Comparison of ENCODE assay signal across 9 cellular contexts in genomic region chr15:72271221-72271620, GRCh38. TPM values are rescaled to one million over a fixed set of nuclear protein-coding genes. Genes with fewer than 3 reads are reported as not detected.
DNase-seq lines count a peak whose midpoint lies in the region; ATAC-seq and TF ChIP-seq lines count a peak whose summit lies in the region.
"Had no signal": no experiment of that assay in that cellular context is flagged by ENCODE, and none has a peak within 500 bp of the region (broad histone marks: within the 10 kb centered on the region; RNA-seq: fewer than 3 reads in every experiment).

No MANE protein-coding gene starts in this region.

- no peaks in the 10 kb centered on the region for H3K27me3 ChIP-seq in BLaER1
- no peaks in the 10 kb centered on the region for H3K27me3 ChIP-seq in mammary epithelial cell (ENCODE audit: insufficient read depth, low read length)

- TF ChIP-seq POLR2A in lower leg skin (IDR thresholded peaks at IDR 0.05) = no peak

- H3K79me2 ChIP-seq in mammary epithelial cell (ENCODE audit: insufficient read depth, low read length) = peaks cover 48% of the 10 kb centered on the region

- dilution Hi-C loops in mammary epithelial cell (cut with HindIII; ENCODE audit: low sequenced_read_pairs) = loop anchor here (5.0 kb wide), 1 partner anchor 69 kb away; no protein-coding TSS in a partner anchor

- peak overlapping the region; percentile 56 to 95 (median 92) for H3K4me3 Mint-ChIP-seq in IgD-negative memory B cell
- peak overlapping the region; percentile 84 to 94 (median 90) for H3K4me3 Mint-ChIP-seq in naive thymus-derived CD8-positive, alpha-beta T cell

- no peak for ATAC-seq in naive thymus-derived CD8-positive, alpha-beta T cell
- ATAC-seq in GM19324 (IDR thresholded peaks at IDR 0.05; ENCODE audit: low FRiP score, unreplicated experiment) (no peak), HG03439 (IDR thresholded peaks at IDR 0.05; ENCODE audit: unreplicated experiment) (no peak)

- no TSS peak for BruUV-seq in mammary epithelial cell (replicated peaks; lab: Mats Ljungman, UMichigan)

- H3K4me2 ChIP-seq in BLaER1 = peak overlapping the region; percentile 93
- H3K4me2 ChIP-seq in mammary epithelial cell (ENCODE audit: insufficient read depth, low read depth, low read length) = peak overlapping the region; percentile 88

- CTCF ChIA-PET in mammary epithelial cell (lab: Charles Lee; ENCODE audit: low non-redundant PET) = no interaction called here

- POLR2A ChIA-PET in naive thymus-derived CD8-positive, alpha-beta T cell (lab: Charles Lee) = interaction anchor here (1.0 to 5.4 kb wide), 2 partner anchors 40 to 105 kb away, joined by 3 to 46 read pairs; partner anchors contain the start of genes HEXA and PKM

- no peak overlapping the region for H2AFZ ChIP-seq in mammary epithelial cell (ENCODE audit: low read depth, low read length)

- TF ChIP-seq CTCF in mammary epithelial cell (conservative IDR thresholded peaks at IDR 0.05 in 1 of 2, IDR thresholded peaks at IDR 0.05 in 1 of 2; ENCODE audit: extremely low read depth in 1 of 2, insufficient read depth in 1 of 2, low read depth in 1 of 2, low read length in 2 of 2) = no peak
- TF ChIP-seq CTCF in lower leg skin (IDR thresholded peaks at IDR 0.05) = no peak

- H3K9ac ChIP-seq in BLaER1 (peak overlapping the region; percentile 95), mammary epithelial cell (ENCODE audit: insufficient read depth, low read length) (peak overlapping the region; percentile 81)

- peaks cover 2% of the 10 kb centered on the region for H3K36me3 Mint-ChIP-seq in IgD-negative memory B cell
- peaks cover 0 to 44% (median 5%) of the 10 kb centered on the region in 3 donors for H3K36me3 Mint-ChIP-seq in naive thymus-derived CD8-positive, alpha-beta T cell

- peak overlapping the region; percentile 98 for H3K4me3 ChIP-seq in BLaER1
- peak overlapping the region; percentile 70 to 84 (median 77) for H3K4me3 ChIP-seq in mammary epithelial cell (replicated peaks in 1 of 3; ENCODE audit: insufficient read depth in 1 of 3, low read depth in 2 of 3, low read length in 3 of 3)
- H3K4me3 ChIP-seq in lower leg skin (ENCODE audit: low read depth, poor library complexity, severe bottlenecking) = no peak overlapping the region

- no peaks in the 10 kb centered on the region for H3K9me3 Mint-ChIP-seq in IgD-negative memory B cell
- no peaks in the 10 kb centered on the region for H3K9me3 Mint-ChIP-seq in naive thymus-derived CD8-positive, alpha-beta T cell

- no peak overlapping the region for H3K27ac ChIP-seq in BLaER1
- peak overlapping the region; percentile 68 for H3K27ac ChIP-seq in mammary epithelial cell (ENCODE audit: insufficient read depth, low read depth, low read length)

- in situ Hi-C loops in mammary epithelial cell (cut with MboI; ENCODE audit: low sequenced_read_pairs in 2 of 2) = no loop called here

- no peaks in the 10 kb centered on the region for H3K27me3 Mint-ChIP-seq in IgD-negative memory B cell
- no peaks in the 10 kb centered on the region for H3K27me3 Mint-ChIP-seq in naive thymus-derived CD8-positive, alpha-beta T cell

- H3K36me3 ChIP-seq in BLaER1 = peaks cover 43% of the 10 kb centered on the region
- peaks cover 8% of the 10 kb centered on the region for H3K36me3 ChIP-seq in mammary epithelial cell (ENCODE audit: insufficient read depth, low read length)

- H3K4me1 Mint-ChIP-seq in IgD-negative memory B cell = peaks cover 26 to 34% (median 30%) of the 10 kb centered on the region in 3 donors
- H3K4me1 Mint-ChIP-seq in naive thymus-derived CD8-positive, alpha-beta T cell = peaks cover 18 to 51% (median 44%) of the 10 kb centered on the region in 4 donors

- H3K4me1 ChIP-seq in BLaER1 = peaks cover 32% of the 10 kb centered on the region
- peaks cover 20% of the 10 kb centered on the region for H3K4me1 ChIP-seq in mammary epithelial cell (ENCODE audit: insufficient read depth, low read length)

- H4K20me1 ChIP-seq in BLaER1 (peaks cover 24% of the 10 kb centered on the region), mammary epithelial cell (ENCODE audit: insufficient read depth, low read length) (no peaks in the 10 kb centered on the region)

- DNase-seq in mammary epithelial cell (no peak), LoVo (ENCODE audit: low spot score) (no peak), lower leg skin (ENCODE audit: low spot score in 2 of 2) (no peak)
- DNase-seq in naive thymus-derived CD8-positive, alpha-beta T cell = no peak
- DNase-seq: SW 1271 had no signal

- 42% methylated on average over 4 of the region's 4 CpGs for WGBS in mammary epithelial cell (ENCODE audit: low coverage, missing lambda C conversion rate)
- WGBS in lower leg skin, 2 donors = 73 to 76% methylated on average over 4 of the region's 4 CpGs

- H3K27ac Mint-ChIP-seq in IgD-negative memory B cell = peak overlapping the region; percentile 87 to 97 (median 90)
- peak overlapping the region; percentile 71 to 96 (median 92) for H3K27ac Mint-ChIP-seq in naive thymus-derived CD8-positive, alpha-beta T cell

- intact Hi-C loops in mammary epithelial cell (cut with micrococcal nuclease) = no loop called here
- intact Hi-C loops in lower leg skin (cut with DNase I; ENCODE audit: low total_unique reads) = loop anchor here (10.0 kb wide), 1 partner anchor 66 kb away; no protein-coding TSS in a partner anchor

- H3K9me3 ChIP-seq in BLaER1 (no peaks in the 10 kb centered on the region), mammary epithelial cell (replicated peaks; ENCODE audit: insufficient read depth, low read length) (no peaks in the 10 kb centered on the region)

RNA-seq across cellular contexts. Expression of gene PARP6, which starts 1.1 kb away (rescaled TPM):
- 34.4 TPM for polyA plus RNA-seq in IgD-negative memory B cell
- total RNA-seq in mammary epithelial cell = 10 to 100 TPM; 28.3 to 58.2 TPM
- 27.3 TPM for polyA plus RNA-seq in mammary epithelial cell
- 40.8 TPM for polyA minus RNA-seq in mammary epithelial cell
- 100 to 1,000 TPM; 122 to 133 TPM for total RNA-seq in naive thymus-derived CD8-positive, alpha-beta T cell
- 10 to 100 TPM; 13.1 to 38.2 (median 13.9) TPM for polyA plus RNA-seq in naive thymus-derived CD8-positive, alpha-beta T cell
- total RNA-seq in lower leg skin = 10 to 100 TPM; 47.4 to 61.7 (median 54.8) TPM

RNA-seq across cellular contexts. Expression of gene PKM, which starts 40.2 kb away (rescaled TPM):
- 360 TPM for polyA plus RNA-seq in IgD-negative memory B cell
- total RNA-seq in mammary epithelial cell = 1,000 to 10,000 TPM; 2,783 to 3,063 TPM
- polyA plus RNA-seq in mammary epithelial cell = 3,498 TPM
- polyA minus RNA-seq in mammary epithelial cell = 5,832 TPM
- 100 to 1,000 TPM; 277 to 285 TPM for total RNA-seq in naive thymus-derived CD8-positive, alpha-beta T cell
- polyA plus RNA-seq in naive thymus-derived CD8-positive, alpha-beta T cell = 100 to 1,000 TPM; 305 to 330 (median 318) TPM
- 100 to 1,000 TPM; 266 to 433 (median 367) TPM for total RNA-seq in lower leg skin

RNA-seq across cellular contexts. Expression of gene CELF6, which starts 48.7 kb away (rescaled TPM):
- polyA plus RNA-seq in IgD-negative memory B cell (0.19 TPM), mammary epithelial cell (0.02 TPM)
- total RNA-seq in mammary epithelial cell (under 1 TPM; 0.14 to 0.17 TPM), lower leg skin (1 to 10 TPM; 1.2 to 1.8 (median 1.5) TPM)
- not detected for polyA minus RNA-seq in mammary epithelial cell
- 1 to 10 TPM; 4.7 to 5.9 TPM for total RNA-seq in naive thymus-derived CD8-positive, alpha-beta T cell
- polyA plus RNA-seq in naive thymus-derived CD8-positive, alpha-beta T cell = under 1 TPM in 1 of 3 donors, not detected in 2; 0.18 TPM

Comparison
In these comparisons a context has a peak if more than half of its experiments do, and no peak if none do; other contexts are left out.
1. RNA of gene PKM, which starts 40.2 kb away (total RNA-seq): 2,783 to 3,063 TPM in mammary epithelial cell; 266 to 433 TPM in lower leg skin and 277 to 285 TPM in naive thymus-derived CD8-positive, alpha-beta T cell; every median in the first group is over 4 times any median in the second.